In the genomic region with DNA sequence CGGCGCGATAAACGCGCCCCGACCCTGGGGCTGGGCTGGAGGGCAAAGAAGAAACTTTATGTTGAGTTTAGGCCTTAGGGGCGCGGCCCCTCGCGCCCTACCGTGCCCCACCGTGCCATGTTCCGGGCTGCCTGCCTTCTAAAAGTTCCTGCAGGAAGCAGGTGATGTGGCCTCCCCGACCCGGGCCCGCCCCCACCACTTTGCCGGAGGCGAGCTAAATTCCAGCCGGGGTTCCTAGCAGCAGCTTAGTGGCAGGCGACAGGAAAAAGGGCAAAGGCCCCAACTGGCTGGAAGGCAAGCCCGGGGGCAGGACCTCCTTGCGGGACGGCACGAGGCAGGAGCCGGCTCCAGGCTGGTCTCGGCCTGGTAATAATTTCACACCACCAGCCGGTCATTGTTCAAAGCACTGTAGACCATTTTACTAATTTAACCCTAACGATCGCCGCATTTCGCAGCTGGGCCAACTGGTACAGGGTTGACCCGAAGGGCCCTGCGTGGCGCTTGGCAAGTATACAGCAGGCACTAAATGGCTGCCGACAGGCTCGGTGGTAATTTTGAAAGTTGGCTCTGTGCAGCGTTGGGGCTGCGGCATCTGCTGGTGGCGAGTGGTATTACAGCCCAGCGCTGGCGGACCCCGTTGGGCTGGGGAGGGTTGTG, we compare ENCODE assay signal across 8 cellular contexts. TPM values are rescaled to one million over a fixed set of nuclear protein-coding genes. Genes with fewer than 3 reads are reported as not detected.
DNase-seq lines count a peak whose midpoint lies in the region; ATAC-seq and TF ChIP-seq lines count a peak whose summit lies in the region.

No MANE protein-coding gene starts in this region.

- H3K79me2 ChIP-seq in parathyroid adenoma, result peaks cover 3% of the 10 kb centered on the region

- ATAC-seq in RWPE2 (ENCODE audit: low read depth) (peak; percentile 16), HG02642 (IDR thresholded peaks at IDR 0.05; ENCODE audit: poor library complexity, unreplicated experiment) (no peak)

- no peaks in the 10 kb centered on the region for H3K27me3 Mint-ChIP-seq in activated naive CD4-positive, alpha-beta T cell treated with anti-CD3 and anti-CD28 coated beads, Interleukin-2, amount 50 U/mL, for 24 hours
- peaks cover 17% of the 10 kb centered on the region for H3K27me3 Mint-ChIP-seq in type B pancreatic cell

- H3K9me3 Mint-ChIP-seq in activated naive CD4-positive, alpha-beta T cell treated with anti-CD3 and anti-CD28 coated beads, Interleukin-2, amount 50 U/mL, for 24 hours, result no peaks in the 10 kb centered on the region
- H3K9me3 Mint-ChIP-seq in type B pancreatic cell, result no peaks in the 10 kb centered on the region

- TF ChIP-seq CTCF in GM10266 (IDR thresholded peaks at IDR 0.05; ENCODE audit: control insufficient read depth, insufficient read depth, low read depth, missing control alignments) (peak; percentile 86), RWPE2 (IDR thresholded peaks at IDR 0.05; ENCODE audit: poor library complexity, severe bottlenecking) (peak; percentile 99), cardiac muscle cell (IDR thresholded peaks at IDR 0.05; ENCODE audit: low read depth, low read length) (peak; percentile 96), parathyroid adenoma (IDR thresholded peaks at IDR 0.05) (peak; percentile 100), type B pancreatic cell (conservative IDR thresholded peaks at IDR 0.05) (peak; percentile 95)

- H3K4me1 ChIP-seq in RWPE2 (ENCODE audit: insufficient read depth, poor library complexity, severe bottlenecking) (peaks cover 18% of the 10 kb centered on the region), cardiac muscle cell (ENCODE audit: low read depth) (no peaks in the 10 kb centered on the region), parathyroid adenoma (peaks cover 19% of the 10 kb centered on the region)

- peak overlapping the region; percentile 83 for H3K27ac ChIP-seq in RWPE2 (ENCODE audit: poor library complexity, severe bottlenecking)
- no peak overlapping the region for H3K27ac ChIP-seq in cardiac muscle cell
- peak overlapping the region; percentile 61 for H3K27ac ChIP-seq in parathyroid adenoma

- H3K27ac Mint-ChIP-seq in activated naive CD4-positive, alpha-beta T cell treated with anti-CD3 and anti-CD28 coated beads, Interleukin-2, amount 50 U/mL, for 24 hours, result peak overlapping the region; percentile 95
- peak overlapping the region; percentile 62 for H3K27ac Mint-ChIP-seq in type B pancreatic cell

- H2AFZ ChIP-seq in parathyroid adenoma, result peak overlapping the region; percentile 92

- H3K4me3 ChIP-seq in RWPE2 (ENCODE audit: severe bottlenecking), result peak overlapping the region; percentile 86
- H3K4me3 ChIP-seq in cardiac muscle cell, result peak overlapping the region; percentile 11
- peak overlapping the region; percentile 7 for H3K4me3 ChIP-seq in parathyroid adenoma (ENCODE audit: low read depth, low read length)

- H3K36me3 Mint-ChIP-seq in activated naive CD4-positive, alpha-beta T cell treated with anti-CD3 and anti-CD28 coated beads, Interleukin-2, amount 50 U/mL, for 24 hours, result peaks cover 9% of the 10 kb centered on the region
- peaks cover 3% of the 10 kb centered on the region for H3K36me3 Mint-ChIP-seq in type B pancreatic cell

- H3K27me3 ChIP-seq in RWPE2 (ENCODE audit: insufficient read depth, poor library complexity, severe bottlenecking) (no peaks in the 10 kb centered on the region), cardiac muscle cell (peaks cover 75% of the 10 kb centered on the region), parathyroid adenoma (ENCODE audit: control insufficient read depth, insufficient read depth, low read length) (no peaks in the 10 kb centered on the region)

- peaks cover 33% of the 10 kb centered on the region for H3K4me1 Mint-ChIP-seq in activated naive CD4-positive, alpha-beta T cell treated with anti-CD3 and anti-CD28 coated beads, Interleukin-2, amount 50 U/mL, for 24 hours
- peaks cover 32% of the 10 kb centered on the region for H3K4me1 Mint-ChIP-seq in type B pancreatic cell (ENCODE audit: unreplicated experiment)

- peak overlapping the region; percentile 82 for H3K4me3 Mint-ChIP-seq in activated naive CD4-positive, alpha-beta T cell treated with anti-CD3 and anti-CD28 coated beads, Interleukin-2, amount 50 U/mL, for 24 hours
- peak overlapping the region; percentile 78 for H3K4me3 Mint-ChIP-seq in type B pancreatic cell

- H3K9me3 ChIP-seq in RWPE2 (ENCODE audit: severe bottlenecking) (no peaks in the 10 kb centered on the region), cardiac muscle cell (ENCODE audit: low read depth) (no peaks in the 10 kb centered on the region), parathyroid adenoma (ENCODE audit: control insufficient read depth, low read length) (no peaks in the 10 kb centered on the region)

- DNase-seq in GM10266 (ENCODE audit: extremely low spot score), result peak; percentile 65
- peak in 71 of 76 experiments; percentile 5 to 95 (median 60) for DNase-seq in HUDEP-2 (lab: John Stamatoyannopoulos, UW; ENCODE audit: unreplicated experiment in 76 of 76)
- DNase-seq in RWPE2 (ENCODE audit: low spot score), result peak; percentile 76
- peak; percentile 53 to 55 for DNase-seq in cardiac muscle cell (ENCODE audit: low read depth in 1 of 2, low spot score in 1 of 2)
- peak; percentile 82 for DNase-seq in type B pancreatic cell (ENCODE audit: extremely low spot score, unreplicated experiment)

- peak overlapping the region; percentile 67 for H3K4me2 ChIP-seq in parathyroid adenoma (ENCODE audit: low read length)

- no peak overlapping the region for H3K9ac ChIP-seq in parathyroid adenoma

- H3K36me3 ChIP-seq in RWPE2 (ENCODE audit: low read depth) (peaks cover 21% of the 10 kb centered on the region), cardiac muscle cell (no peaks in the 10 kb centered on the region), parathyroid adenoma (ENCODE audit: control insufficient read depth, insufficient read depth, low read length) (no peaks in the 10 kb centered on the region)

RNA-seq across cellular contexts. Expression of a gene that starts 0.9 kb away (rescaled TPM):
- total RNA-seq in cardiac muscle cell, result 0.92 and 1.2 TPM in 2 replicates
- polyA plus RNA-seq in cardiac muscle cell, result 0.49 and 0.57 TPM in 2 replicates
- total RNA-seq in type B pancreatic cell (ENCODE audit: low replicate concordance), result 24.4 and 39.3 TPM in 2 replicates

Comparison
In these comparisons a context has a peak if more than half of its experiments do, and no peak if none do; other contexts are left out.
1. H3K4me3 ChIP-seq: peak in every context shown above with its lines; median percentile 86 in RWPE2; 11 in cardiac muscle cell; 7 in parathyroid adenoma.
2. RNA of a gene that starts 0.9 kb away (total RNA-seq): 24.4 to 39.3 TPM in type B pancreatic cell; 0.92 to 1.2 TPM in cardiac muscle cell; every median in the first group is over 10 times any median in the second.
3. Peak in every context shown above with its lines, with median percentiles within 50 percentile points of each other: DNase-seq and CTCF ChIP-seq.